In the genomic region with DNA sequence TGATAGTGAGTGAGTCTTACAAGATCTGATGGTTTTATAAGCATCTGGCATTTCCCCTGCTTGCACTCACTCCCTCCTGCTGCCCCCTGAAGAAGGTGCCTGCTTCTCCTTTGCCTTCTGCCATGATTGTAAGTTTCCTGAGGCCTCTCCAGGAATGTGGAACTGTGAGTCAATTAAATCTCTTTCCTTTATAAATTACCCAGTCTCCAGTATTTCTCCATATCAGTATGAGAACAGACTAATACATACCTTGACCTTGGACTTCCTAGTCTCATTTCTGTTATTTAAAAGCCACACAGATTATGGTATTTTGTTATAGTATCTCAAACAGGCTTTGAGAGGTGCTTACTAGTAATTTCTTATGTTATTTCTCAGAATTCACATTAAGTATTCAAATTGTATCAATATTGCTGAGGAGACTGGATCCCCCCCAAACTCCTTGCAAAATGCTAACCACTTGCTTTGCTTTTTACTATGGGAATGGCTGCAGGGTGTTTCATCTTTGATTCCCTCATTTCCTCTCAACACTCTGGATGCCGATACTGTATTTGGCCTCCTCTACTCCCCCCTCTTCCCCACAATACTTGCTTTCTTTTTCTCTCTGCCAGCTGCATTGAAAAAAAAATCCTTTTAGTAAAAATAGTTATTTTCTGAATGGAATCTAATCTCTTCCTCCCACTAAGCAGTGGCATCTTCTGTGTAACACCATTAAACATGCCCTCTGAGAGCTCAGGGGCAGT, we compare ENCODE assay signal across 15 cellular contexts.
"Had no signal": no experiment of that assay in that cellular context is flagged by ENCODE, and none has a peak within 500 bp of the region (broad histone marks: within the 10 kb centered on the region; RNA-seq: fewer than 3 reads in every experiment).

No MANE protein-coding gene starts in this region.

- H3K36me3 ChIP-seq: right atrium auricular region, thoracic aorta, transverse colon had no signal

- H3K27me3 ChIP-seq: hepatocyte, right atrium auricular region, transverse colon had no signal

- ATAC-seq: mucosa of descending colon; naive thymus-derived CD8-positive, alpha-beta T cell; stimulated activated memory B cell treated with anti-CD40 and anti-IgM and Interleukin-4, amounts not matched to agents 10 μg/mL and 1 μg/mL and 100 μg/mL, for 72 hours; stimulated activated naive CD8-positive, alpha-beta T cell treated with anti-CD3 and anti-CD28 coated beads, Interleukin-15, amount 100 ng/mL, for 72 hours had no signal

- H3K4me1 Mint-ChIP-seq: stimulated activated memory B cell treated with anti-CD40 and anti-IgM and Interleukin-4, amounts not matched to agents 10 μg/mL and 1 μg/mL and 100 μg/mL, for 72 hours; stimulated activated naive CD8-positive, alpha-beta T cell treated with anti-CD3 and anti-CD28 coated beads, Interleukin-15, amount 100 ng/mL, for 72 hours had no signal

- H3K9me3 ChIP-seq: mucosa of descending colon, right atrium auricular region, thoracic aorta, transverse colon had no signal

- DNase-seq: central memory CD4-positive, alpha-beta T cell; cortex of kidney; effector memory CD4-positive, alpha-beta T cell; kidney glomerular epithelial cell; mucosa of descending colon; naive thymus-derived CD8-positive, alpha-beta T cell; posterior cingulate gyrus; small intestine; stimulated activated CD4-positive, alpha-beta T cell treated with anti-CD3 and anti-CD28 coated beads, Interleukin-4, amount 100 ng/mL, for 1 hour; stimulated activated naive CD8-positive, alpha-beta T cell treated with anti-CD3 and anti-CD28 coated beads, Interleukin-15, amount 100 ng/mL, for 72 hours; transverse colon had no signal

- H3K4me1 ChIP-seq: right atrium auricular region, transverse colon had no signal

- H3K9me3 Mint-ChIP-seq: stimulated activated naive CD8-positive, alpha-beta T cell treated with anti-CD3 and anti-CD28 coated beads, Interleukin-15, amount 100 ng/mL, for 72 hours had no signal

- H3K4me3 ChIP-seq: hepatocyte, mucosa of descending colon, right atrium auricular region, thoracic aorta, transverse colon had no signal

- H3K27ac ChIP-seq: hepatocyte, right atrium auricular region, thoracic aorta, transverse colon had no signal

- H3K36me3 Mint-ChIP-seq: naive thymus-derived CD8-positive, alpha-beta T cell; stimulated activated memory B cell treated with anti-CD40 and anti-IgM and Interleukin-4, amounts not matched to agents 10 μg/mL and 1 μg/mL and 100 μg/mL, for 72 hours had no signal

- H3K27ac Mint-ChIP-seq: naive thymus-derived CD8-positive, alpha-beta T cell; stimulated activated memory B cell treated with anti-CD40 and anti-IgM and Interleukin-4, amounts not matched to agents 10 μg/mL and 1 μg/mL and 100 μg/mL, for 72 hours; stimulated activated naive CD8-positive, alpha-beta T cell treated with anti-CD3 and anti-CD28 coated beads, Interleukin-15, amount 100 ng/mL, for 72 hours had no signal

- H3K4me3 Mint-ChIP-seq: naive thymus-derived CD8-positive, alpha-beta T cell; stimulated activated memory B cell treated with anti-CD40 and anti-IgM and Interleukin-4, amounts not matched to agents 10 μg/mL and 1 μg/mL and 100 μg/mL, for 72 hours; stimulated activated naive CD8-positive, alpha-beta T cell treated with anti-CD3 and anti-CD28 coated beads, Interleukin-15, amount 100 ng/mL, for 72 hours had no signal
